Comparison of ENCODE assay signal across 8 cellular contexts in the genomic region with DNA sequence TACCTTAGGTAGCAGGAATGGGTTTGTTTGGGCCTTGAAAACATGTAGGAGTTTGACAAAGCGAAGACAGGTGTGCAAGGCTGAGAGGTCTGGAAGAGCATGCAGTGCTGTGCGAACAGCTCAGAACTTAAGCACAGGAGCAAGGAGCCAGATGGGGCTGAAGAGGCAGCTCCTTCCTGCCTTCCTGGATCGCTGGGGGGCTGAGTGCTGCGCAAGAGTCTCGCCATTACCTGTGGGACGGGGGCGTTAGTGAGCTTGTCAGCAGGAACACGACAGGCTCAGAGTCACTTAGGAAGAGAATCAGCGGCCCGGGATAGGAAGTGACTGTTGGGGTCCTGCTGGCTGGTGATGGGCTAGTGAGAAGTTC. TPM values are rescaled to one million over a fixed set of nuclear protein-coding genes. Genes with fewer than 3 reads are reported as not detected.
DNase-seq lines count a peak whose midpoint lies in the region; ATAC-seq and TF ChIP-seq lines count a peak whose summit lies in the region.

No MANE protein-coding gene starts in this region.

- CTCF ChIA-PET in activated naive CD4-positive, alpha-beta T cell treated with anti-CD3 and anti-CD28 coated beads for 36 hours (lab: Charles Lee): interaction anchor here (1.8 to 3.9 kb wide), 4 partner anchors 16 to 446 kb away, joined by 4 to 26 read pairs (median 12); no protein-coding TSS in a partner anchor

- H3K27ac Mint-ChIP-seq in activated naive CD4-positive, alpha-beta T cell treated with anti-CD3 and anti-CD28 coated beads for 36 hours: peak overlapping the region; percentile 85

- H3K9me3 Mint-ChIP-seq in activated naive CD4-positive, alpha-beta T cell treated with anti-CD3 and anti-CD28 coated beads for 36 hours: no peaks in the 10 kb centered on the region

- TF ChIP-seq POLR2A in erythroblast (IDR thresholded peaks at IDR 0.05; ENCODE audit: low read length): no peak

- peak; percentile 42 for DNase-seq in activated naive CD4-positive, alpha-beta T cell treated with anti-CD3 and anti-CD28 coated beads for 36 hours
- DNase-seq in activated naive CD4-positive, alpha-beta T cell treated with Interleukin-2 at 50 U/mL for 16 hours: no peak
- DNase-seq in SJCRH30 (no peak), erythroblast (lab: John Stamatoyannopoulos, UW) (peak; percentile 64 to 76), EL (no peak)

- H3K4me3 ChIP-seq in SJCRH30 (peak overlapping the region; percentile 83), neutrophil (ENCODE audit: low read depth in 1 of 2, low read length in 1 of 2) (peak overlapping the region; percentile 80 to 91)

- no peaks in the 10 kb centered on the region for H3K27me3 ChIP-seq in SJCRH30
- no peaks in the 10 kb centered on the region for H3K27me3 ChIP-seq in neutrophil

- peaks cover 3% of the 10 kb centered on the region; the same call in 1 of the 2 replicates for H3K36me3 ChIP-seq in SJCRH30
- no peaks in the 10 kb centered on the region for H3K36me3 ChIP-seq in neutrophil

- peaks cover 32% of the 10 kb centered on the region for H3K4me1 Mint-ChIP-seq in activated naive CD4-positive, alpha-beta T cell treated with anti-CD3 and anti-CD28 coated beads for 36 hours (ENCODE audit: low read depth)

- H3K36me3 Mint-ChIP-seq in activated naive CD4-positive, alpha-beta T cell treated with anti-CD3 and anti-CD28 coated beads for 36 hours (ENCODE audit: low read depth): peaks cover 15% of the 10 kb centered on the region

- H3K4me1 ChIP-seq in SJCRH30 (peaks cover 4% of the 10 kb centered on the region), neutrophil (ENCODE audit: control insufficient read depth in 1 of 2, insufficient read depth in 1 of 2, low read depth in 1 of 2, low read length in 1 of 2) (peaks cover 35% of the 10 kb centered on the region in 2 experiments)

- H3K9me3 ChIP-seq in SJCRH30 (replicated peaks): no peaks in the 10 kb centered on the region
- H3K9me3 ChIP-seq in neutrophil: no peaks in the 10 kb centered on the region

- ATAC-seq in GM21381 (IDR thresholded peaks at IDR 0.05; ENCODE audit: unreplicated experiment) (no peak), GM21786 (IDR thresholded peaks at IDR 0.05; ENCODE audit: unreplicated experiment) (no peak)

- peak overlapping the region; percentile 55 for H3K27ac ChIP-seq in SJCRH30
- H3K27ac ChIP-seq in neutrophil: peak overlapping the region; percentile 55

- intact Hi-C loops in activated naive CD4-positive, alpha-beta T cell treated with anti-CD3 and anti-CD28 coated beads for 36 hours (cut with micrococcal nuclease): loop anchor here (5.0 kb wide), 1 partner anchor 756 kb away; no protein-coding TSS in a partner anchor

- no peak for TF ChIP-seq CTCF in neutrophil (IDR thresholded peaks at IDR 0.05)

- H3K4me3 Mint-ChIP-seq in activated naive CD4-positive, alpha-beta T cell treated with anti-CD3 and anti-CD28 coated beads for 36 hours: peak overlapping the region; percentile 87

- no peaks in the 10 kb centered on the region for H3K27me3 Mint-ChIP-seq in activated naive CD4-positive, alpha-beta T cell treated with anti-CD3 and anti-CD28 coated beads for 36 hours (ENCODE audit: low read depth)

RNA-seq across cellular contexts. Expression of gene MRM1, which starts 0.5 kb away (rescaled TPM):
- 10 to 100 TPM; 11.0 to 11.3 TPM for total RNA-seq in activated naive CD4-positive, alpha-beta T cell treated with anti-CD3 and anti-CD28 coated beads for 36 hours
- total RNA-seq in SJCRH30 (2014; rRNA removed; shearing (Covaris generic)): 5.1 and 6.0 TPM in 2 replicates

RNA-seq across cellular contexts. Expression of gene DHRS11, which starts 9.2 kb away (rescaled TPM):
- total RNA-seq in activated naive CD4-positive, alpha-beta T cell treated with anti-CD3 and anti-CD28 coated beads for 36 hours: 1 to 10 TPM; 8.4 to 9.8 TPM
- 13.7 and 18.1 TPM in 2 replicates for total RNA-seq in SJCRH30 (2014; rRNA removed; shearing (Covaris generic))

RNA-seq across cellular contexts. Expression of gene GGNBP2, which starts 56.2 kb away (rescaled TPM):
- total RNA-seq in activated naive CD4-positive, alpha-beta T cell treated with anti-CD3 and anti-CD28 coated beads for 36 hours: 10 to 100 TPM; 96.2 to 99.9 TPM
- 70.8 and 81.9 TPM in 2 replicates for total RNA-seq in SJCRH30 (2014; rRNA removed; shearing (Covaris generic))

Comparison
In these comparisons a context has a peak if more than half of its experiments do, and no peak if none do; other contexts are left out.
1. DNase-seq: peak in activated naive CD4-positive, alpha-beta T cell treated with anti-CD3 and anti-CD28 coated beads for 36 hours (single experiment) and erythroblast (2 of 2); none in activated naive CD4-positive, alpha-beta T cell treated with Interleukin-2 at 50 U/mL for 16 hours (single experiment), SJCRH30 (0 of 2) and EL (single experiment).